9 cellular contexts compared by ENCODE assay signal in the genomic region with DNA sequence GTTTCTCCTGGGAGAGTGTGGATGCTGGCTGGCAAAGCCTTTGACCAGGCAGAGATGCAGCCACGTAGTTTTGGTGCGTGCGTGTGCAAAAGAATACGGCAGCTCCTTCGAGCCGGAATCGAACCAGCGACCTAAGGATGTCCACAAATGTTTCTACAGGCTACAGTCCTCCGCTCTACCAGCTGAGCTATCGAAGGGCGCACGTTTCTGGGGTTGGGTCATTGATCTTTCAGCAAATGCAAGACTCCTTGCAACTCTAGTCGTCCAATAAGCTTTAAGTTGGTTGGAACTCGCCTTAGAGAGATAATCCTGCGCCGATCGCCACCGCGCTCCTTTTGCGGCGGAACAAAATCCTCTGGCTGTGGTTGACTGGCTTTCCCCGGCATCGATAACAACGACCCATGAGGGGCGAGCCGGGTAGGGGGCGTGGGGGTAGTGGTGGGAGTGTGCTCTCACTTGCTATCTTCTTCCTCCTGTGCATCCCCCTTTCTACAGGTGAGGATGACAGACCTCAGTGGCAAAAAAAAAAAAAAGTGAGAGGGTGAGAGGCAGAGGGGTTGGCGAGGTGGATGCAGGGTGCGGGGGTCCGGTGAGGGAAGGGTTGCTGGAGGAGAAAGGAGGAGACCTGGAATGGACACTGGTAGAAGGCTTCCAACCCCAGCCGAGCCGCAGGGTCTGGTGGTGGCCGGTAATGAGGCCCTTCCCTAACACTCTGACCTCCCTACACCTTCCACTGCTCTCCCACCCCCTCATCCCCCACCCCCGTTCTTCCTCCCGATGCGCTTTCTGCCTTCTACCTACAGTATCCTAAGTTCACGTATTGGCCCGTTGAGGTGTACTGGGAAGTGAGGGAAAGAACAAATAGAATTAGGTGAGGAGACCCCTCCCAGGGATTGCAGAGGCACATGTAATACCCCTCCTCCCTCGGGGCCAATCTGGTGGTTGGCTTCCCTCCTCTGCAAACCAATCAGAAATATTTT. TPM values are rescaled to one million over a fixed set of nuclear protein-coding genes. Genes with fewer than 3 reads are reported as not detected.
DNase-seq lines count a peak whose midpoint lies in the region; ATAC-seq and TF ChIP-seq lines count a peak whose summit lies in the region.
"Had no signal": no experiment of that assay in that cellular context is flagged by ENCODE, and none has a peak within 500 bp of the region (broad histone marks: within the 10 kb centered on the region; RNA-seq: fewer than 3 reads in every experiment).

No MANE protein-coding gene starts in this region.

- BruUV-seq in Calu3 (replicated peaks; lab: Mats Ljungman, UMichigan): no TSS peak

- CTCF ChIA-PET in Calu3 (lab: Charles Lee): interaction anchor here (0.6 to 0.7 kb wide), 2 partner anchors 22 to 312 kb away, joined by 5 read pairs; no protein-coding TSS in a partner anchor

- peak; percentile 13 for DNase-seq in Calu3
- peak; percentile 95 for DNase-seq in HT1080 (ENCODE audit: low read depth)
- DNase-seq in activated T-cell treated with anti-CD3 and anti-CD28 coated beads for 48 hours (ENCODE audit: low read depth): peak; percentile 72
- DNase-seq in stimulated activated CD8-positive, alpha-beta memory T cell treated with anti-CD3 and anti-CD28 coated beads, Interleukin-7, amount 100 ng/mL, for 24 hours (ENCODE audit: low read depth): peak; percentile 43
- no peak for DNase-seq in GM03348 (ENCODE audit: low spot score)

- no peaks in the 10 kb centered on the region for H3K9me3 Mint-ChIP-seq in Calu3 (ENCODE audit: low read depth, unreplicated experiment)

- ATAC-seq in HG02938 (IDR thresholded peaks at IDR 0.05; ENCODE audit: unreplicated experiment) (no peak), HG03159 (IDR thresholded peaks at IDR 0.05; ENCODE audit: unreplicated experiment) (no peak)

- no peak overlapping the region for H3K27ac Mint-ChIP-seq in Calu3 (ENCODE audit: unreplicated experiment)

- peaks cover 67% of the 10 kb centered on the region for H3K27me3 Mint-ChIP-seq in Calu3 (ENCODE audit: unreplicated experiment)

- intact Hi-C loops in Calu3 (cut with micrococcal nuclease; ENCODE audit: unreplicated experiment): no loop called here

- H3K4me3 Mint-ChIP-seq in Calu3 (ENCODE audit: low read depth, unreplicated experiment): no peak overlapping the region

- no peak for TF ChIP-seq CTCF in Calu3 (IDR thresholded peaks at IDR 0.05; ENCODE audit: unreplicated experiment)

- H3K4me3 ChIP-seq in iPS-11a (ENCODE audit: low read depth, low read length): peak overlapping the region; percentile 63

- peaks cover 7% of the 10 kb centered on the region for H3K4me1 Mint-ChIP-seq in Calu3 (ENCODE audit: low read depth, unreplicated experiment)

- H3K36me3 Mint-ChIP-seq in Calu3 (ENCODE audit: insufficient read depth, unreplicated experiment): no peaks in the 10 kb centered on the region

RNA-seq across cellular contexts. Expression of a gene that starts 11.8 kb away (rescaled TPM):
- not detected in 2 replicates for total RNA-seq in Calu3 (2022)
- total RNA-seq in HT1080 (2014; rRNA removed; shearing (Covaris generic)): not detected in 2 replicates
- not detected in 2 replicates for polyA plus RNA-seq in HT1080 (2015; cell fraction: cytosol; rRNA removed)
- not detected in 2 replicates for polyA plus RNA-seq in HT1080 (2015; cell fraction: nucleus; rRNA removed)
- polyA plus RNA-seq: esophagus had no signal

RNA-seq across cellular contexts. Expression of a gene that starts 31.1 kb away (rescaled TPM):
- 5.3 and 7.3 TPM in 2 replicates for total RNA-seq in Calu3 (2022)
- 0.82 and 0.87 TPM in 2 replicates for total RNA-seq in HT1080 (2014; rRNA removed; shearing (Covaris generic))
- polyA plus RNA-seq in HT1080 (2015; cell fraction: cytosol; rRNA removed): 0.64 and 1.3 TPM in 2 replicates
- polyA plus RNA-seq in HT1080 (2015; cell fraction: nucleus; rRNA removed): 0.66 and 3.1 TPM in 2 replicates

RNA-seq across cellular contexts. Expression of a gene that starts 35.3 kb away (rescaled TPM):
- 4.0 and 4.4 TPM in 2 replicates for total RNA-seq in Calu3 (2022)
- 0.33 and 0.77 TPM in 2 replicates for total RNA-seq in HT1080 (2014; rRNA removed; shearing (Covaris generic))
- 1.1 and 2.3 TPM in 2 replicates for polyA plus RNA-seq in HT1080 (2015; cell fraction: cytosol; rRNA removed)
- polyA plus RNA-seq in HT1080 (2015; cell fraction: nucleus; rRNA removed): 0.84 and 1.1 TPM in 2 replicates
